Comparison of ENCODE assay signal across 1 cellular context in genomic region chr17:57832711-57833596, GRCh38.
TF ChIP-seq lines count a peak whose summit lies in the region.

No MANE protein-coding gene starts in this region.

TF ChIP-seq in HepG2, 621 proteins besides CTCF, POLR2A, EP300 and RAD21 (continued from another document and continues in another):
- no peak for TF ChIP-seq ZNF142 (CRISPR knock-in tag; IDR thresholded peaks at IDR 0.05)
- TF ChIP-seq ZNF292 (CRISPR knock-in tag; IDR thresholded peaks at IDR 0.05; ENCODE audit: borderline replicate concordance, low read depth): 0 out of 2 replicates have a peak, but pooled peaks have one; percentile 46
- peak; percentile 95 for TF ChIP-seq ONECUT2 (CRISPR knock-in tag; IDR thresholded peaks at IDR 0.05)
- no peak for TF ChIP-seq HINFP (CRISPR knock-in tag; IDR thresholded peaks at IDR 0.05; ENCODE audit: low read depth)
- no peak for TF ChIP-seq ZNF17 (CRISPR knock-in tag; IDR thresholded peaks at IDR 0.05)
- TF ChIP-seq ZNF772 (CRISPR knock-in tag; IDR thresholded peaks at IDR 0.05): 0 out of 2 replicates have a peak, but pooled peaks have one; percentile 44
- TF ChIP-seq ZBTB33 (CRISPR knock-in tag; IDR thresholded peaks at IDR 0.05): peak; percentile 60; the same call in 1 of the 2 replicates
- TF ChIP-seq ZNF124 (CRISPR knock-in tag; IDR thresholded peaks at IDR 0.05): 0 out of 2 replicates have a peak, but pooled peaks have one; percentile 42
- peak; percentile 95 for TF ChIP-seq ARID3A (IDR thresholded peaks at IDR 0.05; ENCODE audit: low read depth, low read length)
- TF ChIP-seq LRRFIP1 (CRISPR knock-in tag; conservative IDR thresholded peaks at IDR 0.05): no peak
- TF ChIP-seq MXI1 (IDR thresholded peaks at IDR 0.05; ENCODE audit: borderline replicate concordance, low read depth, low read length): 0 out of 3 replicates have a peak, but pooled peaks have one; percentile 14
- TF ChIP-seq ZNF558 (CRISPR knock-in tag; IDR thresholded peaks at IDR 0.05; ENCODE audit: borderline replicate concordance): no peak
- TF ChIP-seq ZNF280B (CRISPR knock-in tag; IDR thresholded peaks at IDR 0.05; ENCODE audit: borderline replicate concordance): no peak
- no peak for TF ChIP-seq ELK4 (CRISPR knock-in tag; IDR thresholded peaks at IDR 0.05; ENCODE audit: borderline replicate concordance)
- peak; percentile 4; the same call in 1 of the 2 replicates for TF ChIP-seq CEBPG (CRISPR knock-in tag; IDR thresholded peaks at IDR 0.05)
- TF ChIP-seq ZNF205 (CRISPR knock-in tag; IDR thresholded peaks at IDR 0.05): 0 out of 2 replicates have a peak, but pooled peaks have one; percentile 33
- no peak for TF ChIP-seq SCMH1 (CRISPR knock-in tag; IDR thresholded peaks at IDR 0.05; ENCODE audit: borderline replicate concordance)
- TF ChIP-seq ZFP41 (CRISPR knock-in tag; IDR thresholded peaks at IDR 0.05; ENCODE audit: borderline replicate concordance): no peak
- no peak for TF ChIP-seq ETV5 (CRISPR knock-in tag; IDR thresholded peaks at IDR 0.05; ENCODE audit: borderline replicate concordance)
- peak; percentile 67 for TF ChIP-seq HDAC2 (CRISPR knock-in tag; IDR thresholded peaks at IDR 0.05)
- TF ChIP-seq NFYB (CRISPR knock-in tag; IDR thresholded peaks at IDR 0.05): 0 out of 2 replicates have a peak, but pooled peaks have one; percentile 5
- TF ChIP-seq ZNF687 (CRISPR knock-in tag; IDR thresholded peaks at IDR 0.05): peak; percentile 45; the same call in 1 of the 2 replicates
- TF ChIP-seq SOX5 (CRISPR knock-in tag; IDR thresholded peaks at IDR 0.05; ENCODE audit: borderline replicate concordance): peak; percentile 28; the same call in 1 of the 2 replicates
- TF ChIP-seq TARDBP (CRISPR knock-in tag; IDR thresholded peaks at IDR 0.05): peak; percentile 50; the same call in 1 of the 2 replicates
- peak; percentile 41; the same call in 1 of the 2 replicates for TF ChIP-seq FOXO1 (CRISPR knock-in tag; IDR thresholded peaks at IDR 0.05)
- no peak; the same call in 1 of the 2 replicates for TF ChIP-seq ZNF589 (CRISPR knock-in tag; conservative IDR thresholded peaks at IDR 0.05)
- TF ChIP-seq GTF3A (CRISPR knock-in tag; conservative IDR thresholded peaks at IDR 0.05): no peak
- TF ChIP-seq THAP11 (CRISPR knock-in tag; IDR thresholded peaks at IDR 0.05): peak; percentile 49
- peak; percentile 54; the same call in 1 of the 2 replicates for TF ChIP-seq GATAD1 (CRISPR knock-in tag; IDR thresholded peaks at IDR 0.05)
- TF ChIP-seq GTF2F1 (IDR thresholded peaks at IDR 0.05; ENCODE audit: low read length): 0 out of 2 replicates have a peak, but pooled peaks have one; percentile 19
- TF ChIP-seq ZBTB8A (CRISPR knock-in tag; IDR thresholded peaks at IDR 0.05; ENCODE audit: borderline replicate concordance, low read depth): no peak
- no peak for TF ChIP-seq ZNF746 (CRISPR knock-in tag; IDR thresholded peaks at IDR 0.05)
- no peak; the same call in 1 of the 2 replicates for TF ChIP-seq MIER3 (CRISPR knock-in tag; IDR thresholded peaks at IDR 0.05; ENCODE audit: borderline replicate concordance)
- no peak for TF ChIP-seq ZNF850 (CRISPR knock-in tag; conservative IDR thresholded peaks at IDR 0.05)
- no peak for TF ChIP-seq ZMYM2 (CRISPR knock-in tag; IDR thresholded peaks at IDR 0.05)
- peak; percentile 66; the same call in 1 of the 2 replicates for TF ChIP-seq RXRB (CRISPR knock-in tag; IDR thresholded peaks at IDR 0.05; ENCODE audit: borderline replicate concordance)
- TF ChIP-seq SAP130 (CRISPR knock-in tag; IDR thresholded peaks at IDR 0.05; ENCODE audit: low read depth): peak; percentile 63
